In the genomic region with DNA sequence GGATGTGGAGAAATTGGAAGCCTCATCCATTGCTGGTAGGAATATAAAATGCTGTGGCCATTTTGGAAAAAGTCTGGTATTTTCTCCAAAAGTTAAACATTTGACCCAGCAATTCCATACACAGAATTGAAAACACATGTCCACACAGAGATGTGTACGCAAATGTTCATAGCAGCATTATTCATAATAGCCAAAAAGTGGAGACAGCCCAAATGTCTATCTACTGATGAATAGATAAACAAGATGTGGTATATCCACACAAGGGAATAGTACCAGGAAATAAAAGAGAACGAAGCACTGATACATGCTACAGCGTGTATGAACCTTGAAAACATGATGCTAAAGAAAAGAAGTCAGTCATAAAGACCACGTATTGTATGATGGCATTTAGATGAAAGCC, we compare ENCODE assay signal across 17 cellular contexts. TPM values are rescaled to one million over a fixed set of nuclear protein-coding genes. Genes with fewer than 3 reads are reported as not detected.
DNase-seq lines count a peak whose midpoint lies in the region; ATAC-seq and TF ChIP-seq lines count a peak whose summit lies in the region.
"Had no signal": no experiment of that assay in that cellular context is flagged by ENCODE, and none has a peak within 500 bp of the region (broad histone marks: within the 10 kb centered on the region; RNA-seq: fewer than 3 reads in every experiment).

No MANE protein-coding gene starts in this region.

- no peaks in the 10 kb centered on the region for H3K79me2 ChIP-seq in SK-N-SH (ENCODE audit: insufficient read depth)
- H3K79me2 ChIP-seq in hepatocyte = no peaks in the 10 kb centered on the region

- H3K27ac ChIP-seq in SK-N-SH (ENCODE audit: low read depth in 2 of 2, low read length in 1 of 2) = no peak overlapping the region
- peak overlapping the region; percentile 7 for H3K27ac ChIP-seq in hepatocyte
- H3K27ac ChIP-seq: 22Rv1 had no signal

- ATAC-seq in SK-N-SH treated with all-trans-retinoic acid at 6 μM for 48 hours (no peak), HG03025 (IDR thresholded peaks at IDR 0.05; ENCODE audit: low FRiP score, unreplicated experiment) (no peak)
- ATAC-seq: GM23338, HCT116 had no signal

- H3K9ac ChIP-seq in SK-N-SH = no peak overlapping the region

- POLR2A ChIA-PET in SK-N-SH (lab: Yijun Ruan, JAX) = no interaction called here

- H2AFZ ChIP-seq in SK-N-SH (ENCODE audit: low read depth) (no peak overlapping the region), hepatocyte (no peak overlapping the region)
- H2AFZ ChIP-seq: GM23338 had no signal

- WGBS in SK-N-SH (ENCODE audit: low lambda C conversion rate) = 29% methylated on average over 4 of the region's 4 CpGs
- 87% methylated on average over 4 of the region's 4 CpGs for WGBS in hepatocyte (ENCODE audit: low lambda C conversion rate, missing lambda C conversion rate)

- H3K9me2 ChIP-seq in SK-N-SH (no peaks in the 10 kb centered on the region), hepatocyte (replicated peaks; ENCODE audit: insufficient read depth) (no peaks in the 10 kb centered on the region)

- H3K36me3 ChIP-seq in SK-N-SH (replicated peaks in 1 of 2; ENCODE audit: control insufficient read depth in 1 of 2, insufficient read depth in 2 of 2, low read length in 1 of 2) = no peaks in the 10 kb centered on the region
- H3K36me3 ChIP-seq in hepatocyte (replicated peaks; ENCODE audit: insufficient read depth, low read depth) = no peaks in the 10 kb centered on the region

- no peaks in the 10 kb centered on the region for H3K9me3 ChIP-seq in SK-N-SH
- no peaks in the 10 kb centered on the region for H3K9me3 ChIP-seq in hepatocyte (ENCODE audit: low read depth)

- no peak for TF ChIP-seq EP300 in SK-N-SH (IDR thresholded peaks at IDR 0.05; ENCODE audit: borderline replicate concordance in 1 of 2, low read depth in 1 of 2, low read length in 1 of 2)

- no peak for TF ChIP-seq CTCF in SK-N-SH (IDR thresholded peaks at IDR 0.05)
- TF ChIP-seq CTCF in hepatocyte (IDR thresholded peaks at IDR 0.05; ENCODE audit: poor library complexity) = no peak

- no peak for DNase-seq in SK-N-SH
- DNase-seq in fibroblast of gingiva (ENCODE audit: low read depth) = peak; percentile 36
- no peak for DNase-seq in hepatocyte (ENCODE audit: low spot score)
- no peak for DNase-seq in activated CD8-positive, alpha-beta memory T cell treated with anti-CD3 and anti-CD28 coated beads, Interleukin-2, amount 50 U/mL, for 48 hours
- DNase-seq: C1 segment of cervical spinal cord; CD4-positive, alpha-beta memory T cell; COR-L47; DMS153; DND-41; H9 had no signal

- H4K20me1 ChIP-seq in SK-N-SH (ENCODE audit: insufficient read depth) = no peaks in the 10 kb centered on the region
- no peaks in the 10 kb centered on the region for H4K20me1 ChIP-seq in hepatocyte (ENCODE audit: insufficient read depth, poor library complexity, severe bottlenecking)

- CTCF ChIA-PET in SK-N-SH (lab: Yijun Ruan, JAX) = interaction anchor here (6.5 kb wide), 1 partner anchor 145 kb away, joined by 39 read pairs; no protein-coding TSS in a partner anchor

- H3K27me3 ChIP-seq in SK-N-SH (ENCODE audit: insufficient read depth) (peaks cover 2% of the 10 kb centered on the region), hepatocyte (no peaks in the 10 kb centered on the region)

- H3K4me1 ChIP-seq in SK-N-SH (ENCODE audit: control insufficient read depth in 1 of 2, insufficient read depth in 2 of 2, low read depth in 1 of 2, low read length in 1 of 2) = no peaks in the 10 kb centered on the region; a peak in 1 of 4 replicates
- no peaks in the 10 kb centered on the region for H3K4me1 ChIP-seq in hepatocyte (ENCODE audit: insufficient read depth)

- H3F3A ChIP-seq in SK-N-SH (replicated peaks; ENCODE audit: insufficient read depth) = no peaks in the 10 kb centered on the region

- H3K4me3 ChIP-seq in SK-N-SH (ENCODE audit: low read depth in 2 of 2, low read length in 1 of 2) = no peak overlapping the region
- H3K4me3 ChIP-seq in hepatocyte = no peak overlapping the region
- H3K4me3 ChIP-seq: GM23338 had no signal

- TF ChIP-seq RAD21 in SK-N-SH (IDR thresholded peaks at IDR 0.05; ENCODE audit: low read length) = no peak

- H3K4me2 ChIP-seq in SK-N-SH = no peak overlapping the region
- no peak overlapping the region for H3K4me2 ChIP-seq in hepatocyte
- H3K4me2 ChIP-seq: GM23338 had no signal

TF ChIP-seq in SK-N-SH treated with all-trans-retinoic acid at 6 μM for 48 hours, 23 proteins besides CTCF, POLR2A, EP300 and RAD21:
- TF ChIP-seq TOX (CRISPR knock-in tag; IDR thresholded peaks at IDR 0.05; ENCODE audit: borderline replicate concordance) (no peak), ZNF8 (CRISPR knock-in tag; IDR thresholded peaks at IDR 0.05) (peak; percentile 82), GLIS3 (CRISPR knock-in tag; IDR thresholded peaks at IDR 0.05) (no peak), ARNTL (CRISPR knock-in tag; IDR thresholded peaks at IDR 0.05; ENCODE audit: borderline replicate concordance, low read depth) (no peak), ZFP30 (CRISPR knock-in tag; IDR thresholded peaks at IDR 0.05) (no peak)

TF ChIP-seq in SK-N-SH, 30 proteins besides CTCF, POLR2A, EP300 and RAD21 (continues in another document):
- TF ChIP-seq MXI1 (IDR thresholded peaks at IDR 0.05; ENCODE audit: low read depth, low read length) (no peak), FOSL2 (IDR thresholded peaks at IDR 0.05; ENCODE audit: borderline replicate concordance, low read depth) (no peak), POLR2AphosphoS5 (IDR thresholded peaks at IDR 0.05; ENCODE audit: low read depth, low read length) (no peak), GATA2 (CRISPR knock-in tag; IDR thresholded peaks at IDR 0.05) (no peak), EZH2phosphoT487 (IDR thresholded peaks at IDR 0.05; ENCODE audit: borderline replicate concordance, low read depth) (no peak), TEAD4 (IDR thresholded peaks at IDR 0.05; ENCODE audit: borderline replicate concordance, insufficient read depth) (no peak), RFX5 (IDR thresholded peaks at IDR 0.05; ENCODE audit: low read length) (no peak), YY1 (IDR thresholded peaks at IDR 0.05; ENCODE audit: low read depth) (no peak), FOXJ3 (CRISPR knock-in tag; IDR thresholded peaks at IDR 0.05) (no peak), SIN3A (IDR thresholded peaks at IDR 0.05; ENCODE audit: borderline replicate concordance, low read depth, low read length) (no peak), NFIC (IDR thresholded peaks at IDR 0.05; ENCODE audit: borderline replicate concordance) (no peak), CHD2 (IDR thresholded peaks at IDR 0.05; ENCODE audit: low read length, partially characterized antibody) (no peak)
- TF ChIP-seq, protein P1, sequence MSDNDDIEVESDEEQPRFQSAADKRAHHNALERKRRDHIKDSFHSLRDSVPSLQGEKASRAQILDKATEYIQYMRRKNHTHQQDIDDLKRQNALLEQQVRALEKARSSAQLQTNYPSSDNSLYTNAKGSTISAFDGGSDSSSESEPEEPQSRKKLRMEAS (IDR thresholded peaks at IDR 0.05; ENCODE audit: low read depth) = no peak
- TF ChIP-seq, protein P2, sequence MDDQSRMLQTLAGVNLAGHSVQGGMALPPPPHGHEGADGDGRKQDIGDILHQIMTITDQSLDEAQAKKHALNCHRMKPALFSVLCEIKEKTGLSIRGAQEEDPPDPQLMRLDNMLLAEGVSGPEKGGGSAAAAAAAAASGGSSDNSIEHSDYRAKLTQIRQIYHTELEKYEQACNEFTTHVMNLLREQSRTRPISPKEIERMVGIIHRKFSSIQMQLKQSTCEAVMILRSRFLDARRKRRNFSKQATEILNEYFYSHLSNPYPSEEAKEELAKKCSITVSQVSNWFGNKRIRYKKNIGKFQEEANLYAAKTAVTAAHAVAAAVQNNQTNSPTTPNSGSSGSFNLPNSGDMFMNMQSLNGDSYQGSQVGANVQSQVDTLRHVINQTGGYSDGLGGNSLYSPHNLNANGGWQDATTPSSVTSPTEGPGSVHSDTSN (IDR thresholded peaks at IDR 0.05) = no peak
- TF ChIP-seq, protein P3, sequence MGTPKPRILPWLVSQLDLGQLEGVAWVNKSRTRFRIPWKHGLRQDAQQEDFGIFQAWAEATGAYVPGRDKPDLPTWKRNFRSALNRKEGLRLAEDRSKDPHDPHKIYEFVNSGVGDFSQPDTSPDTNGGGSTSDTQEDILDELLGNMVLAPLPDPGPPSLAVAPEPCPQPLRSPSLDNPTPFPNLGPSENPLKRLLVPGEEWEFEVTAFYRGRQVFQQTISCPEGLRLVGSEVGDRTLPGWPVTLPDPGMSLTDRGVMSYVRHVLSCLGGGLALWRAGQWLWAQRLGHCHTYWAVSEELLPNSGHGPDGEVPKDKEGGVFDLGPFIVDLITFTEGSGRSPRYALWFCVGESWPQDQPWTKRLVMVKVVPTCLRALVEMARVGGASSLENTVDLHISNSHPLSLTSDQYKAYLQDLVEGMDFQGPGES (IDR thresholded peaks at IDR 0.05; ENCODE audit: low read depth, low read length) = no peak

RNA-seq across cellular contexts. Expression of a gene that starts 40.5 kb away (rescaled TPM):
- polyA plus RNA-seq in SK-N-SH (2012; rRNA removed) (0.26 and 0.62 TPM in 2 replicates), hepatocyte (not detected in 2 replicates)
- polyA plus RNA-seq in SK-N-SH (2012; cell fraction: cytosol; rRNA removed) = 0.39 and 0.53 TPM in 2 replicates
- polyA plus RNA-seq in SK-N-SH (2012; cell fraction: nucleus; rRNA removed) = 0.55 and 0.94 TPM in 2 replicates
- total RNA-seq in hepatocyte = 1.0 TPM in 1 of 2 replicates, not detected in the other
- total RNA-seq: CD4-positive, alpha-beta memory T cell; GM23338 had no signal
- polyA plus RNA-seq: AG04450; BJ; CD4-positive, alpha-beta memory T cell had no signal

RNA-seq across cellular contexts. Expression of a gene that starts 40.6 kb away (rescaled TPM):
- polyA plus RNA-seq in SK-N-SH (2012; rRNA removed) = 7.6 and 8.9 TPM in 2 replicates
- 10.1 and 12.3 TPM in 2 replicates for polyA plus RNA-seq in SK-N-SH (2012; cell fraction: cytosol; rRNA removed)
- polyA plus RNA-seq in SK-N-SH (2012; cell fraction: nucleus; rRNA removed) = 7.1 and 10.3 TPM in 2 replicates
- total RNA-seq in hepatocyte = 25.4 and 27.8 TPM in 2 replicates
- 12.9 and 14.6 TPM in 2 replicates for polyA plus RNA-seq in hepatocyte
